Comparison of ENCODE assay signal across 15 cellular contexts in the genomic region with DNA sequence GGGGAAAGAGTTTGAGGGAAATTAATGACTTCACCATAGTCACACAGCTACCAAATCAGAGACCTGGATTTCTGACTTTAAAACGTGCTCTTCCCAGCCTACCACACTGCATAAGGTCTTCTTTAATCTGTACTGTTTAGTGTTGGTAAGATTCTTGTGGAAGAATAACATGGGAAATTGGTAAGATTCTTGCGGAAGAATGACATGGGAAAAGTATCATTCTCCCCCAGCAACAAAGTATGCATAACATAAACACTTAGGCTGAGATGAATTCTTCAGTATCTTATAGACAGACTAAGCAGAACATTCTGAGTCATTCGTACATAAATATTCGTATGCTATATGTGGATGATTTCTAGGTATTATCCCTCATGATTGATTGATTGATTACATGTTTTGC.
DNase-seq lines count a peak whose midpoint lies in the region; ATAC-seq, FAIRE-seq and TF ChIP-seq lines count a peak whose summit lies in the region.
"Had no signal": no experiment of that assay in that cellular context is flagged by ENCODE, and none has a peak within 500 bp of the region (broad histone marks: within the 10 kb centered on the region; RNA-seq: fewer than 3 reads in every experiment).

No MANE protein-coding gene starts in this region.

- no peak overlapping the region for H2AK5ac ChIP-seq in IMR-90 (ENCODE audit: low read depth, low read length)

- H4K20me1 ChIP-seq in IMR-90 (ENCODE audit: insufficient read depth, low read length), result no peaks in the 10 kb centered on the region

- H2BK5ac ChIP-seq in IMR-90 (ENCODE audit: low read depth, low read length, poor library complexity, severe bottlenecking), result peak overlapping the region; percentile 62

- H3K79me1 ChIP-seq in IMR-90 (ENCODE audit: low read depth in 1 of 2, low read length in 2 of 2), result peaks cover 0 to 7% of the 10 kb centered on the region in 2 experiments; a peak in 1 of 4 replicates

- dilution Hi-C loops in IMR-90 (cut with HindIII; ENCODE audit: low sequenced_read_pairs, unreplicated experiment), result no loop called here

- no peak overlapping the region for H2AFZ ChIP-seq in IMR-90 (replicated peaks; ENCODE audit: low read length, poor library complexity)

- no TSS peak for BruUV-seq in IMR-90 (replicated peaks; lab: Mats Ljungman, UMichigan)

- DNase-seq in AG04449 (ENCODE audit: low read depth, low spot score) (peak; percentile 77), IMR-90 (peak; percentile 88), cardiac fibroblast (ENCODE audit: low read depth in 2 of 2) (peak; percentile 22 to 40), hepatic stellate cell (ENCODE audit: low spot score) (peak; percentile 17), urothelium cell line (ENCODE audit: low spot score) (no peak), NCI-H524 treated with DMSO at 0.1 percent for 48 hours (lab: John Stamatoyannopoulos, UW) (no peak)
- DNase-seq: activated CD4-positive, CD25-positive, alpha-beta regulatory T cell treated with anti-CD3 and anti-CD28 coated beads, Interleukin-2, amount 50 U/mL, for 72 hours; activated CD8-positive, alpha-beta memory T cell treated with anti-CD3 and anti-CD28 coated beads for 24 hours; C1 segment of cervical spinal cord; left ventricle myocardium inferior; NCI-H1417 treated with DMSO at 0.1 percent for 48 hours; NCI-H524 had no signal

- no peak overlapping the region for H2BK120ac ChIP-seq in IMR-90 (ENCODE audit: low read depth, low read length)

- H3K36me3 ChIP-seq in IMR-90 (ENCODE audit: control insufficient read depth, insufficient read depth, low read length), result no peaks in the 10 kb centered on the region
- H3K36me3 ChIP-seq: left ventricle myocardium inferior had no signal

- H4K8ac ChIP-seq in IMR-90 (ENCODE audit: low read depth in 2 of 2, low read length in 2 of 2), result peak overlapping the region in 1 of 2 experiments; percentile 41; a peak in 1 of 4 replicates

- in situ Hi-C loops in IMR-90 (cut with MboI; ENCODE audit: low sequenced_read_pairs), result no loop called here

- H3K23ac ChIP-seq in IMR-90 (ENCODE audit: low read depth, low read length), result no peak overlapping the region

- no peaks in the 10 kb centered on the region for H3K27me3 ChIP-seq in IMR-90 (ENCODE audit: control insufficient read depth, insufficient read depth, low read length)

- POLR2A ChIA-PET in AG04449 (lab: Yijun Ruan, JAX), result no interaction called here
- POLR2A ChIA-PET in IMR-90 (lab: Charles Lee; ENCODE audit: unreplicated experiment), result no interaction called here

- no peak overlapping the region for H2AK9ac ChIP-seq in IMR-90 (replicated peaks; ENCODE audit: low read depth, low read length, poor library complexity)

- no peak overlapping the region for H2BK15ac ChIP-seq in IMR-90 (ENCODE audit: low read depth, low read length)

- H4K5ac ChIP-seq in IMR-90 (ENCODE audit: low read depth, low read length), result no peak overlapping the region

- H3K18ac ChIP-seq in IMR-90 (ENCODE audit: low read depth, low read length), result no peak overlapping the region

- H3K4me2 ChIP-seq in IMR-90 (ENCODE audit: low read depth, low read length), result peak overlapping the region; percentile 61; the same call in 1 of the 2 replicates

- no peak overlapping the region for H2BK20ac ChIP-seq in IMR-90 (ENCODE audit: low read depth, low read length)

- H3K9ac ChIP-seq in IMR-90 (ENCODE audit: low read depth, low read length), result no peak overlapping the region

- no peak for TF ChIP-seq RAD21 in IMR-90 (IDR thresholded peaks at IDR 0.05; ENCODE audit: low read length)

- H4K91ac ChIP-seq in IMR-90 (ENCODE audit: insufficient read depth, low read depth, low read length), result no peak overlapping the region

- H3K56ac ChIP-seq in IMR-90 (ENCODE audit: extremely low read depth, insufficient read depth, low read length), result no peak overlapping the region

- H3K4me1 ChIP-seq in IMR-90 (ENCODE audit: control insufficient read depth, insufficient read depth, low read length), result no peaks in the 10 kb centered on the region; the same call in 1 of the 2 replicates
- H3K4me1 ChIP-seq: left ventricle myocardium inferior had no signal

- no peaks in the 10 kb centered on the region for H3K9me3 ChIP-seq in IMR-90 (ENCODE audit: control insufficient read depth, insufficient read depth, low read length)

- H3K4ac ChIP-seq in IMR-90 (ENCODE audit: low read depth, low read length), result no peak overlapping the region

- ATAC-seq in IMR-90 (ENCODE audit: low read depth), result peak; percentile 95
- ATAC-seq in GM21515 (IDR thresholded peaks at IDR 0.05; ENCODE audit: unreplicated experiment), result no peak
- no peak for ATAC-seq in HG02571 (IDR thresholded peaks at IDR 0.05; ENCODE audit: unreplicated experiment)

- CTCF ChIA-PET in AG04449 (lab: Yijun Ruan, JAX), result interaction anchor here (0.7 to 0.9 kb wide), 2 partner anchors 87 to 497 kb away, joined by 3 to 4 read pairs; no protein-coding TSS in a partner anchor
- CTCF ChIA-PET in IMR-90 (lab: Yijun Ruan, JAX), result no interaction called here

- FAIRE-seq in urothelium cell line (lab: Jason Lieb, UNC), result no peak

- H3K14ac ChIP-seq in IMR-90 (replicated peaks; ENCODE audit: low read depth, low read length), result no peak overlapping the region

- TF ChIP-seq CTCF in AG04449 (IDR thresholded peaks at IDR 0.05; ENCODE audit: insufficient read depth, low read length, missing control alignments), result no peak
- TF ChIP-seq CTCF in IMR-90 (conservative IDR thresholded peaks at IDR 0.05; ENCODE audit: low read depth, low read length), result no peak
- no peak for TF ChIP-seq CTCF in cardiac fibroblast (IDR thresholded peaks at IDR 0.05; ENCODE audit: low read depth, low read length)

- H3K4me3 ChIP-seq in AG04449 (ENCODE audit: low read depth, low read length), result no peak overlapping the region
- H3K4me3 ChIP-seq in IMR-90 (ENCODE audit: insufficient read depth, low read depth, low read length), result no peak overlapping the region
- H3K4me3 ChIP-seq in cardiac fibroblast (replicated peaks in 1 of 2; ENCODE audit: low read depth in 2 of 2, low read length in 2 of 2), result no peak overlapping the region
- H3K4me3 ChIP-seq: left ventricle myocardium inferior had no signal

- intact Hi-C loops in IMR-90 (cut with micrococcal nuclease), result loop anchor here (2.0 to 5.0 kb wide), 2 partner anchors 18 to 1438 kb away; no protein-coding TSS in a partner anchor

- H3K27ac ChIP-seq in IMR-90 (ENCODE audit: insufficient read depth, low read length), result no peak overlapping the region
- H3K27ac ChIP-seq: HL-60, left ventricle myocardium inferior had no signal

- no peaks in the 10 kb centered on the region for H3K9me1 ChIP-seq in IMR-90 (ENCODE audit: insufficient read depth, low read length)

- no CpG with 5 or more reads among the region's 4 CpGs for WGBS in IMR-90 (ENCODE audit: extremely low coverage in 2 of 2, insufficient read length in 1 of 2), 2 experiments

- no peak for TF ChIP-seq POLR2A in IMR-90 (IDR thresholded peaks at IDR 0.05; ENCODE audit: low read depth, low read length)

TF ChIP-seq in IMR-90, 13 proteins besides CTCF, POLR2A, EP300 and RAD21:
- peak; percentile 39; the same call in 1 of the 2 replicates for TF ChIP-seq BHLHE40 (IDR thresholded peaks at IDR 0.05; ENCODE audit: low read depth, low read length)
- TF ChIP-seq CEBPB (IDR thresholded peaks at IDR 0.05; ENCODE audit: low read depth, low read length), result 0 out of 2 replicates have a peak, but pooled peaks have one; percentile 39
- TF ChIP-seq NFE2L2 (IDR thresholded peaks at IDR 0.05; ENCODE audit: low read depth, low read length), result 0 out of 2 replicates have a peak, but pooled peaks have one; percentile 15
- no peak for TF ChIP-seq FOS (IDR thresholded peaks at IDR 0.05; ENCODE audit: low read depth, low read length)
- TF ChIP-seq SMC3 (IDR thresholded peaks at IDR 0.05; ENCODE audit: low read depth, low read length), result no peak
- TF ChIP-seq CHD1 (IDR thresholded peaks at IDR 0.05; ENCODE audit: low read depth, low read length), result no peak
- TF ChIP-seq RFX5 (IDR thresholded peaks at IDR 0.05; ENCODE audit: low read depth, low read length), result no peak

Comparison
In these comparisons a context has a peak if more than half of its experiments do, and no peak if none do; other contexts are left out.
1. DNase-seq: peak in AG04449 (single experiment), IMR-90 (single experiment), cardiac fibroblast (2 of 2) and hepatic stellate cell (single experiment); none in urothelium cell line (single experiment) and NCI-H524 treated with DMSO at 0.1 percent for 48 hours (single experiment).